Comparison of ENCODE assay signal across 15 cellular contexts in genomic region chr10:103640436-103641181, GRCh38.
DNase-seq lines count a peak whose midpoint lies in the region; ATAC-seq and TF ChIP-seq lines count a peak whose summit lies in the region.
"Had no signal": no experiment of that assay in that cellular context is flagged by ENCODE, and none has a peak within 500 bp of the region (broad histone marks: within the 10 kb centered on the region; RNA-seq: fewer than 3 reads in every experiment).

No MANE protein-coding gene starts in this region.

- no peak overlapping the region for H3K4me3 ChIP-seq in fibroblast of pulmonary artery (replicated peaks; ENCODE audit: low read depth, low read length)
- H3K4me3 ChIP-seq in neuronal stem cell (ENCODE audit: low read length in 2 of 2): no peak overlapping the region

- H2AFZ ChIP-seq in neuronal stem cell (ENCODE audit: low read length): no peak overlapping the region

- H4K8ac ChIP-seq in neuronal stem cell (ENCODE audit: low read depth, low read length): no peak overlapping the region

- no peak overlapping the region for H3K9ac ChIP-seq in neuronal stem cell (ENCODE audit: low read depth, low read length, poor library complexity)

- peaks cover 0 to 9% (median 2%) of the 10 kb centered on the region in 3 donors for H3K27me3 Mint-ChIP-seq in CD14-positive monocyte (ENCODE audit: low read depth in 3 of 3)
- H3K27me3 Mint-ChIP-seq: activated CD8-positive, alpha-beta T cell treated with anti-CD3 and anti-CD28 coated beads for 36 hours had no signal

- H2BK12ac ChIP-seq in neuronal stem cell (ENCODE audit: low read length): no peak overlapping the region

- H4K91ac ChIP-seq in neuronal stem cell (ENCODE audit: low read depth, low read length, poor library complexity): no peak overlapping the region

- no peaks in the 10 kb centered on the region for H3K9me3 ChIP-seq in neuronal stem cell (replicated peaks in 1 of 2; ENCODE audit: control insufficient read depth in 2 of 2, insufficient read depth in 1 of 2, low read depth in 1 of 2, low read length in 2 of 2)

- H3K14ac ChIP-seq in neuronal stem cell (ENCODE audit: low read length): no peak overlapping the region

- H3K4me3 Mint-ChIP-seq in CD14-positive monocyte: no peak overlapping the region
- H3K4me3 Mint-ChIP-seq: activated CD8-positive, alpha-beta T cell treated with anti-CD3 and anti-CD28 coated beads for 36 hours; CD8-positive, alpha-beta T cell; immature natural killer cell had no signal

- H3K18ac ChIP-seq in neuronal stem cell (ENCODE audit: low read length): peak overlapping the region; percentile 78

- H3K9me3 Mint-ChIP-seq in CD14-positive monocyte: no peaks in the 10 kb centered on the region
- H3K9me3 Mint-ChIP-seq: activated CD8-positive, alpha-beta T cell treated with anti-CD3 and anti-CD28 coated beads for 36 hours; CD8-positive, alpha-beta T cell; immature natural killer cell had no signal

- H3K27me3 ChIP-seq in neuronal stem cell (ENCODE audit: control insufficient read depth in 3 of 3, insufficient read depth in 3 of 3, low read depth in 1 of 3, low read length in 3 of 3): no peaks in the 10 kb centered on the region
- H3K27me3 ChIP-seq: foreskin keratinocyte had no signal

- H3K4me1 Mint-ChIP-seq in CD14-positive monocyte: peaks cover 11% of the 10 kb centered on the region
- H3K4me1 Mint-ChIP-seq: immature natural killer cell had no signal

- TF ChIP-seq CTCF in fibroblast of pulmonary artery (IDR thresholded peaks at IDR 0.05; ENCODE audit: low read length, missing control alignments): no peak
- TF ChIP-seq CTCF in CD14-positive monocyte (IDR thresholded peaks at IDR 0.05): no peak

- DNase-seq in Right ventricle myocardium inferior (ENCODE audit: missing footprints): no peak
- DNase-seq in cardiac septum (ENCODE audit: low spot score): no peak
- DNase-seq in fibroblast of pulmonary artery (ENCODE audit: low read depth): peak; percentile 47
- no peak for DNase-seq in neuronal stem cell (ENCODE audit: low spot score)
- DNase-seq in NCI-H2196 treated with DMSO at 0.1 percent for 48 hours (lab: John Stamatoyannopoulos, UW; ENCODE audit: unreplicated experiment): no peak
- DNase-seq in CD14-positive monocyte (ENCODE audit: low spot score): no peak
- no peak for DNase-seq in medulla oblongata (ENCODE audit: extremely low spot score)
- DNase-seq: activated CD8-positive, alpha-beta T cell treated with anti-CD3 and anti-CD28 coated beads for 36 hours; amniotic stem cell; CD8-positive, alpha-beta T cell; foreskin keratinocyte; immature natural killer cell; midbrain; NCI-H2081 had no signal

- no peaks in the 10 kb centered on the region for H3K36me3 Mint-ChIP-seq in CD14-positive monocyte
- H3K36me3 Mint-ChIP-seq: immature natural killer cell had no signal

- H3K4ac ChIP-seq in neuronal stem cell (ENCODE audit: low read length): no peak overlapping the region

- H2AK5ac ChIP-seq in neuronal stem cell (ENCODE audit: low read depth, low read length): peak overlapping the region; percentile 17

- no peak overlapping the region for H3K27ac Mint-ChIP-seq in CD14-positive monocyte
- H3K27ac Mint-ChIP-seq: activated CD8-positive, alpha-beta T cell treated with anti-CD3 and anti-CD28 coated beads for 36 hours; CD8-positive, alpha-beta T cell had no signal

- H3K4me1 ChIP-seq in neuronal stem cell (ENCODE audit: control insufficient read depth in 2 of 2, insufficient read depth in 1 of 2, low read depth in 1 of 2, low read length in 2 of 2): peaks cover 23 to 35% of the 10 kb centered on the region in 2 donors

- no peaks in the 10 kb centered on the region for H3K79me1 ChIP-seq in neuronal stem cell (ENCODE audit: low read depth, low read length)

- no peak overlapping the region for H3K4me2 ChIP-seq in neuronal stem cell (ENCODE audit: insufficient read depth, low read length, poor library complexity, severe bottlenecking)

- no peak overlapping the region for H2BK120ac ChIP-seq in neuronal stem cell (ENCODE audit: low read depth, low read length)

- ATAC-seq in Right ventricle myocardium inferior (peak; percentile 58), GM21390 (IDR thresholded peaks at IDR 0.05; ENCODE audit: unreplicated experiment) (no peak)
- ATAC-seq: activated CD8-positive, alpha-beta T cell treated with anti-CD3 and anti-CD28 coated beads for 36 hours; CD8-positive, alpha-beta T cell; foreskin keratinocyte had no signal

- H3K23ac ChIP-seq in neuronal stem cell (ENCODE audit: low read depth, low read length, poor library complexity): no peak overlapping the region

- no peak overlapping the region for H2BK15ac ChIP-seq in neuronal stem cell (ENCODE audit: low read length)

- intact Hi-C loops in Right ventricle myocardium inferior (cut with DNase I): no loop called here
- intact Hi-C loops in cardiac septum (cut with DNase I): no loop called here
- intact Hi-C loops in CD14-positive monocyte (cut with micrococcal nuclease): no loop called here

- whole genome bisulfite sequencing in neuronal stem cell (ENCODE audit: extremely low coverage in 2 of 2, insufficient read length in 2 of 2, insufficient replicate concordance in 1 of 2), 2 donors: no CpG with 5 or more reads among the region's 11 CpGs

- H3K36me3 ChIP-seq in neuronal stem cell (replicated peaks in 1 of 2; ENCODE audit: control insufficient read depth in 2 of 2, insufficient read depth in 2 of 2, low read length in 2 of 2): no peaks in the 10 kb centered on the region

- no peak overlapping the region for H2BK5ac ChIP-seq in neuronal stem cell (ENCODE audit: low read length)

- no peak overlapping the region for H3K27ac ChIP-seq in neuronal stem cell (replicated peaks; ENCODE audit: low read length)
- H3K27ac ChIP-seq: foreskin keratinocyte had no signal
